ENCODE assay signal across 35 cellular contexts in genomic region chr1:107590087-107590486, GRCh38.
"Had no signal": no experiment of that assay in that cellular context is flagged by ENCODE, and none has a peak within 500 bp of the region (broad histone marks: within the 10 kb centered on the region; RNA-seq: fewer than 3 reads in every experiment).

No MANE protein-coding gene starts in this region.

- H3K4me3 ChIP-seq: MG63 had no signal

- H3K9ac ChIP-seq: KMS-11 had no signal

- DNase-seq: Karpas-422, Kasumi-1, MG63, MM.1S, MV-4-11, NCI-H1048, NCI-H1092, NCI-H1092 treated with DMSO at 0.1 percent for 48 hours, NCI-H1105, NCI-H1105 treated with DMSO at 0.1 percent for 48 hours, NCI-H1417, NCI-H1417 treated with DMSO at 0.1 percent for 48 hours, NCI-H1436, NCI-H1436 treated with DMSO at 0.1 percent for 48 hours, NCI-H146, NCI-H1694, NCI-H1694 treated with DMSO at 0.1 percent for 48 hours, NCI-H187, NCI-H187 treated with DMSO at 0.1 percent for 48 hours, NCI-H1930, NCI-H2029, NCI-H2029 treated with DMSO at 0.1 percent for 48 hours, NCI-H2081, NCI-H2081 treated with DMSO at 0.1 percent for 48 hours, NCI-H2107, NCI-H2171, NCI-H2171 treated with DMSO at 0.1 percent for 48 hours, NCI-H2227 treated with DMSO at 0.1 percent for 48 hours, NCI-H226, NCI-H345, NCI-H446, NCI-H446 treated with DMSO at 0.1 percent for 48 hours, NCI-H510A, NCI-H510A treated with DMSO at 0.1 percent for 48 hours had no signal

- H3K36me3 ChIP-seq: MG63 had no signal

- H3K4me2 ChIP-seq: KMS-11 had no signal

- H3K27me3 ChIP-seq: MG63 had no signal

- H3K27ac ChIP-seq: KMS-11 had no signal

- H3K9me3 ChIP-seq: MG63 had no signal
